Comparison of ENCODE assay signal across 9 cellular contexts in genomic region chr10:62076872-62077271, GRCh38.
A peak's percentile ranks its signal among the peaks of the same experiment; 100 is the strongest.
DNase-seq lines count a peak whose midpoint lies in the region; ATAC-seq and TF ChIP-seq lines count a peak whose summit lies in the region.
"Had no signal": no experiment of that assay in that cellular context is flagged by ENCODE, and none has a peak within 500 bp of the region (broad histone marks: within the 10 kb centered on the region; RNA-seq: fewer than 3 reads in every experiment).

No MANE protein-coding gene starts in this region.

- H3K4me1 Mint-ChIP-seq in activated B cell treated with CpG ODN at 0.5 μM for 24 hours, result peaks cover 74% of the 10 kb centered on the region
- peaks cover 45% of the 10 kb centered on the region for H3K4me1 Mint-ChIP-seq in stimulated activated effector memory CD8-positive, alpha-beta T cell treated with anti-CD3 and anti-CD28 coated beads, Interleukin-12 subunit alpha, Interleukin-12 subunit beta, amount 100 ng/mL, for 72 hours

- peak overlapping the region; percentile 80 for H3K27ac Mint-ChIP-seq in activated B cell treated with CpG ODN at 0.5 μM for 24 hours
- peak overlapping the region; percentile 40 for H3K27ac Mint-ChIP-seq in stimulated activated effector memory CD8-positive, alpha-beta T cell treated with anti-CD3 and anti-CD28 coated beads, Interleukin-12 subunit alpha, Interleukin-12 subunit beta, amount 100 ng/mL, for 72 hours

- no peaks in the 10 kb centered on the region for H3K27me3 Mint-ChIP-seq in activated B cell treated with CpG ODN at 0.5 μM for 24 hours

- ATAC-seq in activated B cell treated with CpG ODN at 0.5 μM for 24 hours (ENCODE audit: low read depth) (no peak), HG02885 (IDR thresholded peaks at IDR 0.05; ENCODE audit: poor library complexity, unreplicated experiment) (no peak), omental fat pad (ENCODE audit: low FRiP score) (no peak)
- ATAC-seq in stimulated activated effector memory CD8-positive, alpha-beta T cell treated with anti-CD3 and anti-CD28 coated beads, Interleukin-12 subunit alpha, Interleukin-12 subunit beta, amount 100 ng/mL, for 72 hours, result peak; percentile 38
- ATAC-seq: HCT116 had no signal

- peaks cover 2% of the 10 kb centered on the region for H3K9me3 Mint-ChIP-seq in activated B cell treated with CpG ODN at 0.5 μM for 24 hours
- no peaks in the 10 kb centered on the region for H3K9me3 Mint-ChIP-seq in stimulated activated effector memory CD8-positive, alpha-beta T cell treated with anti-CD3 and anti-CD28 coated beads, Interleukin-12 subunit alpha, Interleukin-12 subunit beta, amount 100 ng/mL, for 72 hours

- peak; percentile 58 for DNase-seq in HS-5 (ENCODE audit: low read depth)
- DNase-seq in activated B cell treated with CpG ODN at 0.5 μM for 24 hours, result no peak
- peak; percentile 77 for DNase-seq in glomerular visceral epithelial cell (ENCODE audit: extremely low spot score)
- no peak for DNase-seq in stimulated activated effector memory CD8-positive, alpha-beta T cell treated with anti-CD3 and anti-CD28 coated beads, Interleukin-12 subunit alpha, Interleukin-12 subunit beta, amount 100 ng/mL, for 72 hours (ENCODE audit: low spot score in 2 of 2)
- DNase-seq in NCI-H2227 treated with DMSO at 0.1 percent for 48 hours (lab: John Stamatoyannopoulos, UW), result no peak
- no peak for DNase-seq in omental fat pad (ENCODE audit: low spot score)
- no peak for DNase-seq in NCI-H774 (lab: John Stamatoyannopoulos, UW)

- H3K4me3 Mint-ChIP-seq in activated B cell treated with CpG ODN at 0.5 μM for 24 hours, result peak overlapping the region; percentile 24
- no peak overlapping the region for H3K4me3 Mint-ChIP-seq in stimulated activated effector memory CD8-positive, alpha-beta T cell treated with anti-CD3 and anti-CD28 coated beads, Interleukin-12 subunit alpha, Interleukin-12 subunit beta, amount 100 ng/mL, for 72 hours

- TF ChIP-seq CTCF in activated B cell treated with CpG ODN at 0.5 μM for 24 hours (IDR thresholded peaks at IDR 0.05) (no peak), omental fat pad (IDR thresholded peaks at IDR 0.05) (no peak)

- H3K36me3 Mint-ChIP-seq in activated B cell treated with CpG ODN at 0.5 μM for 24 hours (ENCODE audit: low read depth), result peaks cover 74% of the 10 kb centered on the region
- H3K36me3 Mint-ChIP-seq in stimulated activated effector memory CD8-positive, alpha-beta T cell treated with anti-CD3 and anti-CD28 coated beads, Interleukin-12 subunit alpha, Interleukin-12 subunit beta, amount 100 ng/mL, for 72 hours, result peaks cover 100% of the 10 kb centered on the region

- intact Hi-C loops in activated B cell treated with CpG ODN at 0.5 μM for 24 hours (cut with micrococcal nuclease), result no loop called here

- CTCF ChIA-PET in activated B cell treated with CpG ODN at 0.5 μM for 24 hours (lab: Charles Lee), result interaction anchor here (1.1 to 1.5 kb wide), 2 partner anchors 31 to 168 kb away, joined by 3 to 4 read pairs; no protein-coding TSS in a partner anchor

- POLR2A ChIA-PET in activated B cell treated with CpG ODN at 0.5 μM for 24 hours (lab: Charles Lee), result interaction anchor here (0.6 to 1.5 kb wide), 3 partner anchors 27 to 177 kb away, joined by 3 to 6 read pairs (median 3); no protein-coding TSS in a partner anchor

Comparison
In these comparisons a context has a peak if more than half of its experiments do, and no peak if none do; other contexts are left out.
1. DNase-seq: peak in HS-5 (single experiment) and glomerular visceral epithelial cell (single experiment); none in activated B cell treated with CpG ODN at 0.5 μM for 24 hours (single experiment), stimulated activated effector memory CD8-positive, alpha-beta T cell treated with anti-CD3 and anti-CD28 coated beads, Interleukin-12 subunit alpha, Interleukin-12 subunit beta, amount 100 ng/mL, for 72 hours (0 of 2), NCI-H2227 treated with DMSO at 0.1 percent for 48 hours (single experiment), omental fat pad (single experiment) and NCI-H774 (single experiment).